Comparison of ENCODE assay signal across 10 cellular contexts in the genomic region with DNA sequence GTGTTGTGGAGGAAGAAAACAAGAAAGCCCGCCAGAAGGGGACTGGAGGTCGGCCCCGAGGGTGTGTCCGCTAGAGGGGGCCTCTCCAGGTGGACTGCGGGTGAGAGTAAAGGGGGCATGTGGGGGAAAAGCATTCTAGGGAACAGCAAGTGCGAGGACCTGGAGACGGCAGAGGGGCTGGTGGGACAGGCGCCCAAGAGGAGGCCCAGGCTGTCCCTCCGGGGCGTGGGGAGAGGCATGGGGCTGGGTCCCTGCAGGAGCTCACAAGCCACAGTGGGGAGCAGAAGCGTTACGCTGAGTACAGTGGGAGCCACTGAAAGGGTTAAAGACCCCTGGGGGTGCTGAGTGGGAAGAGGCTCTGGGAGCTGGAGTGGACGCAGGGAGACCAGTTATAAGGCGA. TPM values are rescaled to one million over a fixed set of nuclear protein-coding genes. Genes with fewer than 3 reads are reported as not detected.
DNase-seq lines count a peak whose midpoint lies in the region; ATAC-seq, FAIRE-seq and TF ChIP-seq lines count a peak whose summit lies in the region.
"Had no signal": no experiment of that assay in that cellular context is flagged by ENCODE, and none has a peak within 500 bp of the region (broad histone marks: within the 10 kb centered on the region; RNA-seq: fewer than 3 reads in every experiment).

No MANE protein-coding gene starts in this region.

- H4K20me1 ChIP-seq in mammary epithelial cell (ENCODE audit: insufficient read depth, low read length) (no peaks in the 10 kb centered on the region), H1 (replicated peaks in 1 of 2; ENCODE audit: control insufficient read depth in 1 of 2, insufficient read depth in 2 of 2, low read length in 2 of 2) (peaks cover 0 to 3% of the 10 kb centered on the region in 2 experiments)

- CTCF ChIA-PET in MCF 10A (lab: Yijun Ruan, JAX) = interaction anchor here (1.6 kb wide), 1 partner anchor 57 kb away, joined by 8 read pairs; no protein-coding TSS in a partner anchor
- CTCF ChIA-PET in mammary epithelial cell (lab: Charles Lee; ENCODE audit: low non-redundant PET) = no interaction called here
- CTCF ChIA-PET in H1 (lab: Charles Lee; ENCODE audit: partially characterized antibody) = interaction anchor here (0.7 to 1.9 kb wide), 6 partner anchors 9 to 198 kb away, joined by 3 to 11 read pairs (median 5); a partner anchor contains a TSS

- TF ChIP-seq CTCF in MCF 10A (IDR thresholded peaks at IDR 0.05; ENCODE audit: unreplicated experiment) (no peak), mammary epithelial cell (conservative IDR thresholded peaks at IDR 0.05 in 1 of 2, IDR thresholded peaks at IDR 0.05 in 1 of 2; ENCODE audit: extremely low read depth in 1 of 2, insufficient read depth in 1 of 2, low read depth in 1 of 2, low read length in 2 of 2) (no peak), H1 (IDR thresholded peaks at IDR 0.05; ENCODE audit: control extremely low read depth in 1 of 3, insufficient read depth in 1 of 3, low read depth in 1 of 3, low read length in 3 of 3) (no peak), uterus (IDR thresholded peaks at IDR 0.05) (no peak)

- POLR2A ChIA-PET in MCF 10A (lab: Yijun Ruan, JAX) (no interaction called here), H1 (lab: Charles Lee; ENCODE audit: partially characterized antibody) (interaction anchor here (0.6 to 4.2 kb wide), 6 partner anchors 8 to 60 kb away, joined by 3 to 32 read pairs (median 5); no protein-coding TSS in a partner anchor)

- H3K4me3 Mint-ChIP-seq in MCF 10A (ENCODE audit: unreplicated experiment) = peak overlapping the region; percentile 73
- H3K4me3 Mint-ChIP-seq in natural killer cell treated with Interleukin-12 subunit alpha and Interleukin-12 subunit beta and Interleukin-15 and Interleukin-18, amount 100 ng/mL, for 72 hours = peak overlapping the region; percentile 92

- H3K36me3 ChIP-seq in mammary epithelial cell (ENCODE audit: insufficient read depth, low read length) (no peaks in the 10 kb centered on the region), H1 (ENCODE audit: control insufficient read depth in 2 of 4, insufficient read depth in 4 of 4, low read length in 3 of 4) (0 out of 8 replicates have a peak, but pooled peaks cover 0 to 2% (median 0%) of the 10 kb centered on the region in 4 experiments), uterus (no peaks in the 10 kb centered on the region)

- H3K79me2 ChIP-seq in mammary epithelial cell (ENCODE audit: insufficient read depth, low read length) (peaks cover 4% of the 10 kb centered on the region), H1 (ENCODE audit: control insufficient read depth in 1 of 2, insufficient read depth in 2 of 2, low read length in 2 of 2) (no peaks in the 10 kb centered on the region)

- no peaks in the 10 kb centered on the region; the same call in 1 of the 2 replicates for H3K79me1 ChIP-seq in H1 (ENCODE audit: low read depth, low read length)

- H3K4me1 Mint-ChIP-seq in MCF 10A (ENCODE audit: insufficient read depth, unreplicated experiment) = peaks cover 4% of the 10 kb centered on the region
- H3K4me1 Mint-ChIP-seq in natural killer cell treated with Interleukin-12 subunit alpha and Interleukin-12 subunit beta and Interleukin-15 and Interleukin-18, amount 100 ng/mL, for 72 hours (ENCODE audit: low read depth in 2 of 2) = peaks cover 27 to 30% of the 10 kb centered on the region in 2 donors

- no peak overlapping the region for H2BK120ac ChIP-seq in H1 (replicated peaks; ENCODE audit: low read depth, low read length)

- H3K4me2 ChIP-seq in mammary epithelial cell (ENCODE audit: insufficient read depth, low read depth, low read length) = no peak overlapping the region
- H3K4me2 ChIP-seq in H1 (ENCODE audit: insufficient read depth in 1 of 2, low read depth in 2 of 2, low read length in 2 of 2) = peak overlapping the region; percentile 90 to 98; a peak in 3 of 4 replicates

- H3K27me3 Mint-ChIP-seq in MCF 10A (ENCODE audit: insufficient read depth, unreplicated experiment) = no peaks in the 10 kb centered on the region
- H3K27me3 Mint-ChIP-seq in natural killer cell treated with Interleukin-12 subunit alpha and Interleukin-12 subunit beta and Interleukin-15 and Interleukin-18, amount 100 ng/mL, for 72 hours = no peaks in the 10 kb centered on the region

- H3K9ac ChIP-seq in mammary epithelial cell (ENCODE audit: insufficient read depth, low read length) (no peak overlapping the region), H1 (replicated peaks in 1 of 4; ENCODE audit: extremely low read depth in 1 of 4, low read depth in 3 of 4, low read length in 3 of 4) (no peak overlapping the region)

- H3K36me3 Mint-ChIP-seq in MCF 10A (ENCODE audit: insufficient read depth, unreplicated experiment) = peaks cover 12% of the 10 kb centered on the region
- no peaks in the 10 kb centered on the region for H3K36me3 Mint-ChIP-seq in natural killer cell treated with Interleukin-12 subunit alpha and Interleukin-12 subunit beta and Interleukin-15 and Interleukin-18, amount 100 ng/mL, for 72 hours

- no peak for TF ChIP-seq RAD21 in H1 (IDR thresholded peaks at IDR 0.05 in 1 of 2, conservative IDR thresholded peaks at IDR 0.05 in 1 of 2; ENCODE audit: low read depth in 2 of 2, low read length in 2 of 2)

- no peak overlapping the region for H3K14ac ChIP-seq in H1 (ENCODE audit: insufficient read length)

- H2BK5ac ChIP-seq in H1 (ENCODE audit: low read depth, low read length) = no peak overlapping the region

- H3K27me3 ChIP-seq in mammary epithelial cell (ENCODE audit: insufficient read depth, low read length) (no peaks in the 10 kb centered on the region), H1 (replicated peaks in 1 of 4; ENCODE audit: control insufficient read depth in 3 of 4, extremely low read depth in 1 of 4, insufficient read depth in 3 of 4, low read length in 3 of 4) (peaks cover 0 to 26% (median 18%) of the 10 kb centered on the region in 4 experiments; a peak in 6 of 7 replicates), uterus (no peaks in the 10 kb centered on the region)

- H4K91ac ChIP-seq in H1 (replicated peaks; ENCODE audit: insufficient read length, low read length) = no peak overlapping the region

- no peak overlapping the region for H3K23ac ChIP-seq in H1 (ENCODE audit: insufficient read length)

- no peak overlapping the region for H2BK20ac ChIP-seq in H1 (ENCODE audit: low read length)

- H3K4me1 ChIP-seq in mammary epithelial cell (ENCODE audit: insufficient read depth, low read length) (peaks cover 5% of the 10 kb centered on the region), H1 (replicated peaks in 1 of 4; ENCODE audit: control insufficient read depth in 3 of 4, insufficient read depth in 4 of 4, low read length in 3 of 4) (peaks cover 0 to 5% (median 2%) of the 10 kb centered on the region in 4 experiments; a peak in 3 of 7 replicates), uterus (peaks cover 0 to 8% of the 10 kb centered on the region in 2 donors)

- H3K27ac ChIP-seq in mammary epithelial cell (ENCODE audit: insufficient read depth, low read depth, low read length) = no peak overlapping the region
- H3K27ac ChIP-seq in H1 (ENCODE audit: low read depth, low read length) = no peak overlapping the region
- peak overlapping the region; percentile 100 for H3K27ac ChIP-seq in uterus

- in situ Hi-C loops in mammary epithelial cell (cut with MboI; ENCODE audit: low sequenced_read_pairs in 2 of 2) = no loop called here

- no peak overlapping the region for H4K8ac ChIP-seq in H1 (ENCODE audit: extremely low read depth, insufficient read depth, low read length)

- no peak overlapping the region for H3K27ac Mint-ChIP-seq in MCF 10A (ENCODE audit: low read depth, unreplicated experiment)
- H3K27ac Mint-ChIP-seq in natural killer cell treated with Interleukin-12 subunit alpha and Interleukin-12 subunit beta and Interleukin-15 and Interleukin-18, amount 100 ng/mL, for 72 hours = peak overlapping the region; percentile 17 to 92

- no peak for TF ChIP-seq POLR2A in H1 (IDR thresholded peaks at IDR 0.05; ENCODE audit: control extremely low read depth in 1 of 2, low read depth in 2 of 2, low read length in 2 of 2)
- TF ChIP-seq POLR2A in uterus (IDR thresholded peaks at IDR 0.05) = no peak

- H3K4ac ChIP-seq in H1 (replicated peaks; ENCODE audit: insufficient read length, low read depth, low read length) = no peak overlapping the region

- H4K5ac ChIP-seq in H1 (ENCODE audit: insufficient read length, low read depth, low read length) = no peak overlapping the region

- H3K23me2 ChIP-seq in H1 (ENCODE audit: low read depth, low read length) = peaks cover 8% of the 10 kb centered on the region; the same call in 1 of the 2 replicates

- WGBS in mammary epithelial cell (ENCODE audit: low coverage, missing lambda C conversion rate) = 96% methylated on average over 8 of the region's 14 CpGs
- 96% methylated on average over 12 of the region's 14 CpGs; no CpG with 5 or more reads in 1 of the 2 experiments for WGBS in H1 (ENCODE audit: extremely low coverage in 1 of 2, insufficient coverage in 1 of 2, insufficient read length in 1 of 2, insufficient replicate concordance in 2 of 2, low coverage in 1 of 2, low lambda C conversion rate in 2 of 2, missing lambda C conversion rate in 1 of 2), 2 experiments

- dilution Hi-C loops in mammary epithelial cell (cut with HindIII; ENCODE audit: low sequenced_read_pairs) = no loop called here

- no peak overlapping the region for H2BK12ac ChIP-seq in H1 (ENCODE audit: low read depth, low read length)

- H2BK15ac ChIP-seq in H1 (ENCODE audit: low read length) = no peak overlapping the region

- no peak for ATAC-seq in natural killer cell treated with Interleukin-12 subunit alpha and Interleukin-12 subunit beta and Interleukin-15 and Interleukin-18, amount 100 ng/mL, for 72 hours
- ATAC-seq in HG02678 (IDR thresholded peaks at IDR 0.05; ENCODE audit: unreplicated experiment) = no peak
- ATAC-seq: activated CD8-positive, alpha-beta T cell treated with anti-CD3 and anti-CD28 coated beads for 36 hours had no signal

- H3K9me3 Mint-ChIP-seq in MCF 10A (ENCODE audit: unreplicated experiment) = no peaks in the 10 kb centered on the region
- H3K9me3 Mint-ChIP-seq in natural killer cell treated with Interleukin-12 subunit alpha and Interleukin-12 subunit beta and Interleukin-15 and Interleukin-18, amount 100 ng/mL, for 72 hours = no peaks in the 10 kb centered on the region
- H3K9me3 Mint-ChIP-seq: activated CD8-positive, alpha-beta T cell treated with anti-CD3 and anti-CD28 coated beads for 36 hours had no signal

- BruUV-seq in MCF 10A (replicated peaks; lab: Mats Ljungman, UMichigan) (no TSS peak), mammary epithelial cell (replicated peaks; lab: Mats Ljungman, UMichigan) (no TSS peak)

- H3K4me3 ChIP-seq in mammary epithelial cell (replicated peaks in 1 of 3; ENCODE audit: insufficient read depth in 1 of 3, low read depth in 2 of 3, low read length in 3 of 3) (no peak overlapping the region), H1 (ENCODE audit: extremely low read depth in 1 of 4, insufficient read depth in 2 of 4, low read depth in 3 of 4, low read length in 4 of 4) (peak overlapping the region in 3 of 4 experiments; percentile 49 to 72 (median 54); a peak in 3 of 8 replicates), uterus (peak overlapping the region in 1 of 2 donors; percentile 43)

- no peak overlapping the region for H2AFZ ChIP-seq in mammary epithelial cell (ENCODE audit: low read depth, low read length)
- H2AFZ ChIP-seq in H1 (ENCODE audit: low read length) = no peak overlapping the region

- H3K18ac ChIP-seq in H1 (ENCODE audit: extremely low read depth, low read length) = no peak overlapping the region

- H3K56ac ChIP-seq in H1 (replicated peaks; ENCODE audit: insufficient read length, low read depth, low read length) = no peak overlapping the region

- FAIRE-seq in H1 (lab: Jason Lieb, UNC) = no peak

- no peak for TF ChIP-seq EP300 in H1 (IDR thresholded peaks at IDR 0.05; ENCODE audit: borderline replicate concordance in 1 of 2, low read depth in 2 of 2, low read length in 2 of 2)

- no peaks in the 10 kb centered on the region for H3K9me3 ChIP-seq in mammary epithelial cell (replicated peaks; ENCODE audit: insufficient read depth, low read length)
- peaks cover 0 to 8% of the 10 kb centered on the region in 2 experiments; a peak in 1 of 4 replicates for H3K9me3 ChIP-seq in H1 (ENCODE audit: insufficient read depth in 2 of 2, low read depth in 1 of 2, low read length in 1 of 2)
- no peaks in the 10 kb centered on the region for H3K9me3 ChIP-seq in uterus

- intact Hi-C loops in MCF 10A (cut with micrococcal nuclease) (loop anchor here (10.0 kb wide), 1 partner anchor 487 kb away; a partner anchor contains a TSS), mammary epithelial cell (cut with micrococcal nuclease) (no loop called here), uterus (cut with DNase I; ENCODE audit: low total_unique reads) (no loop called here), posterior vena cava (cut with DNase I) (no loop called here)

- H2AK5ac ChIP-seq in H1 (ENCODE audit: low read depth, low read length) = no peak overlapping the region

- DNase-seq in MCF 10A (ENCODE audit: unreplicated experiment) (no peak), mammary epithelial cell (no peak), H1 (ENCODE audit: low read depth in 1 of 2, low spot score in 2 of 2) (no peak), uterus (no peak), RKO (ENCODE audit: low spot score) (no peak), posterior vena cava (ENCODE audit: low spot score) (no peak)
- no peak for DNase-seq in natural killer cell treated with Interleukin-12 subunit alpha and Interleukin-12 subunit beta and Interleukin-15 and Interleukin-18, amount 100 ng/mL, for 72 hours (ENCODE audit: low spot score)
- DNase-seq: SIG-M5 had no signal

RNA-seq across cellular contexts. Expression of a gene that starts 1.6 kb away (rescaled TPM):
- total RNA-seq in MCF 10A (2022) = 7.1 and 10.0 TPM in 2 replicates
- total RNA-seq in mammary epithelial cell = 1 to 10 TPM; 5.9 to 7.8 TPM
- 7.7 TPM for polyA plus RNA-seq in mammary epithelial cell
- 36.0 TPM for polyA minus RNA-seq in mammary epithelial cell
- 4.6 and 6.4 TPM in 2 replicates for total RNA-seq in H1 (2021; fragmentation: NEBNext Ultra II Directional; extraction: Animal tissue kit (Norgen Biotek cat#: 25700))
- 8.6 and 10.1 TPM in 2 replicates for polyA plus RNA-seq in H1 (2011; rRNA removed)
- 8.1 TPM for polyA plus RNA-seq in H1 (2011; cell fraction: cytosol; rRNA removed)
- polyA plus RNA-seq in H1 (2011; cell fraction: nucleus; rRNA removed) = 7.3 TPM
- polyA plus RNA-seq in H1 (2012, experiment 1 of 2) = 4.5 to 8.2 TPM (median 5.7 TPM) in 4 replicates
- polyA plus RNA-seq in H1 (2012, experiment 2 of 2) = 1.9 TPM
- 3.8 TPM for polyA plus RNA-seq in H1 (2013, experiment 1 of 2)
- polyA plus RNA-seq in H1 (2013, experiment 2 of 2) = 4.2 TPM
- 23.2 and 30.8 TPM in 2 replicates for polyA minus RNA-seq in H1 (2011; rRNA and poly(A)+ RNA removed)
- polyA minus RNA-seq in H1 (2011; cell fraction: cytosol; rRNA and poly(A)+ RNA removed) = 7.7 TPM
- polyA minus RNA-seq in H1 (2011; cell fraction: nucleus; rRNA and poly(A)+ RNA removed) = 7.2 TPM
- 1 to 10 TPM; 3.8 to 6.1 TPM for total RNA-seq in natural killer cell treated with Interleukin-12 subunit alpha and Interleukin-12 subunit beta and Interleukin-15 and Interleukin-18, amount 100 ng/mL, for 72 hours
- total RNA-seq in uterus = 10 to 100 TPM; 23.4 to 49.9 (median 31.7) TPM
- total RNA-seq in posterior vena cava = 10 to 100 TPM; 25.0 to 55.4 TPM

RNA-seq across cellular contexts. Expression of a gene that starts 38.5 kb away (rescaled TPM):
- total RNA-seq in MCF 10A (2022) = not detected in 2 replicates
- total RNA-seq in mammary epithelial cell = 1 to 10 TPM in 1 of 2 donors, under 1 TPM in 1; 0.73 to 3.5 TPM
- 0.26 TPM for polyA plus RNA-seq in mammary epithelial cell
- not detected for polyA minus RNA-seq in mammary epithelial cell
- total RNA-seq in H1 (2021; fragmentation: NEBNext Ultra II Directional; extraction: Animal tissue kit (Norgen Biotek cat#: 25700)) = 0.13 and 0.25 TPM in 2 replicates
- 0.09 and 0.57 TPM in 2 replicates for polyA plus RNA-seq in H1 (2011; rRNA removed)
- polyA plus RNA-seq in H1 (2011; cell fraction: cytosol; rRNA removed) = 0.32 TPM
- polyA plus RNA-seq in H1 (2011; cell fraction: nucleus; rRNA removed) = 0.47 TPM
- 0.16 to 0.46 TPM (median 0.30 TPM) in 4 replicates for polyA plus RNA-seq in H1 (2012, experiment 1 of 2)
- polyA plus RNA-seq in H1 (2012, experiment 2 of 2) = 0.17 TPM
- 0.59 TPM for polyA plus RNA-seq in H1 (2013, experiment 1 of 2)
- 0.28 TPM for polyA plus RNA-seq in H1 (2013, experiment 2 of 2)
- 0.05 and 0.19 TPM in 2 replicates for polyA minus RNA-seq in H1 (2011; rRNA and poly(A)+ RNA removed)
- polyA minus RNA-seq in H1 (2011; cell fraction: cytosol; rRNA and poly(A)+ RNA removed) = not detected
- polyA minus RNA-seq in H1 (2011; cell fraction: nucleus; rRNA and poly(A)+ RNA removed) = not detected
- under 1 TPM in 1 of 2 donors, not detected in 1; 0.45 TPM for total RNA-seq in natural killer cell treated with Interleukin-12 subunit alpha and Interleukin-12 subunit beta and Interleukin-15 and Interleukin-18, amount 100 ng/mL, for 72 hours
- 10 to 100 TPM in 2 of 4 donors, 1 to 10 TPM in 2; 7.2 to 15.5 (median 11.2) TPM for total RNA-seq in uterus
- 1 to 10 TPM; 3.0 to 9.1 TPM for total RNA-seq in posterior vena cava

Comparison
In these comparisons a context has a peak if more than half of its experiments do, and no peak if none do; other contexts are left out.
1. H3K27ac ChIP-seq: peak in uterus (2 of 2); none in mammary epithelial cell (single experiment) and H1 (single experiment).
2. H3K4me3 ChIP-seq: peak in H1 (3 of 4); none in mammary epithelial cell (0 of 3).